In the genomic region with DNA sequence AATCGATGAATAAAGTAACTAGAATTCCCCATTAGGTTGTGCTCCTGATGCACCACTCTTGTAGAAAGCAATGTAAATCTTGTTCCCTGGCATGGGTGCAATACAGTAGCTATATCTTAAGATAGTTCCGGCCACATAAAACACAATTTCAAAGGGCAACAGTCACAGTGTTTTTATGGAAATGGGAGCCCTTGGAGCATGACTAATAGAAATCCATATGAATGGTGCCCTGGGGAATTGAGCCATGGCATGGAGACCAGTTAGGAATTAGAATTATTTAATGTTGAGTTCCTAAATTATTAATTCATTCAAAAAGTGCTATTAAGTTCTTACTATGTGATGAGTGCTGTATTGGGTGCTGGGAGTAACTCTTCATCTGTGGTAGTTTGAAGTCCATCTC, we compare ENCODE assay signal across 32 cellular contexts.
"Had no signal": no experiment of that assay in that cellular context is flagged by ENCODE, and none has a peak within 500 bp of the region (broad histone marks: within the 10 kb centered on the region; RNA-seq: fewer than 3 reads in every experiment).

No MANE protein-coding gene starts in this region.

- H3K27me3 ChIP-seq: breast epithelium, esophagus squamous epithelium, heart left ventricle, left lung, pancreas, uterus had no signal

- H3K27ac ChIP-seq: breast epithelium, epithelial cell of prostate, esophagus squamous epithelium, heart left ventricle, left lung, lower lobe of right lung, pancreas, prostate gland, uterus had no signal

- ATAC-seq: heart left ventricle; left lung; lower lobe of right lung; naive thymus-derived CD8-positive, alpha-beta T cell; pancreas; sciatic nerve; stimulated activated memory B cell treated with anti-CD40 and anti-IgM and Interleukin-4, amounts not matched to agents 10 μg/mL and 1 μg/mL and 100 μg/mL, for 72 hours; stimulated activated naive CD8-positive, alpha-beta T cell treated with anti-CD3 and anti-CD28 coated beads, Interleukin-15, amount 100 ng/mL, for 72 hours had no signal

- H3K4me2 ChIP-seq: smooth muscle cell had no signal

- H3K4me1 ChIP-seq: breast epithelium, esophagus squamous epithelium, heart left ventricle, left lung, lower lobe of right lung, pancreas, prostate gland, uterus had no signal

- H3K36me3 ChIP-seq: breast epithelium, esophagus squamous epithelium, heart left ventricle, left lung, lower lobe of right lung, pancreas, prostate gland, uterus had no signal

- DNase-seq: activated CD4-positive, alpha-beta memory T cell treated with anti-CD3 and anti-CD28 coated beads for 36 hours; activated CD4-positive, alpha-beta T cell treated with anti-CD3 and anti-CD28 coated beads, Interleukin-2, amount 10 ng/mL, durations not matched to agents 24 days and 14 days; activated CD4-positive, CD25-positive, alpha-beta regulatory T cell treated with anti-CD3 and anti-CD28 coated beads, Interleukin-2, amount 50 U/mL, for 72 hours; activated CD8-positive, alpha-beta memory T cell treated with anti-CD3 and anti-CD28 coated beads, Interleukin-2, amount 50 U/mL, for 4 hours; activated gamma-delta T cell; activated naive CD4-positive, alpha-beta T cell treated with anti-CD3 and anti-CD28 coated beads, Interleukin-2, amount 50 U/mL, for 16 hours; activated T-cell treated with anti-CD3 and anti-CD28 coated beads, Interleukin-2, amount 50 U/mL, for 1 hour; dermis blood vessel endothelial cell; effector CD8-positive, alpha-beta T cell; esophagus squamous epithelium; heart left ventricle; kidney glomerular epithelial cell; left lung; lower lobe of right lung; mesenchymal stem cell; naive thymus-derived CD8-positive, alpha-beta T cell; nucleus accumbens; pancreas; retina; stimulated activated CD4-positive, alpha-beta T cell treated with anti-CD3 and anti-CD28 coated beads, Interleukin-1b, Interleukin-23, amount 100 ng/mL, for 48 hours; stimulated activated CD4-positive, alpha-beta T cell treated with anti-CD3 and anti-CD28 coated beads, Interleukin-4, amount 100 ng/mL, for 4 hours; stimulated activated CD8-positive, alpha-beta memory T cell treated with anti-CD3 and anti-CD28 coated beads, Interleukin-4, amount 100 ng/mL, for 48 hours; stimulated activated naive CD8-positive, alpha-beta T cell treated with anti-CD3 and anti-CD28 coated beads, Interleukin-15, amount 100 ng/mL, for 72 hours; substantia nigra; T1000; uterus had no signal

- H3K4me3 ChIP-seq: breast epithelium, esophagus squamous epithelium, heart left ventricle, left lung, lower lobe of right lung, pancreas, prostate gland, smooth muscle cell, uterus had no signal

- H3K9me3 ChIP-seq: breast epithelium, esophagus squamous epithelium, heart left ventricle, left lung, lower lobe of right lung, pancreas, prostate gland, uterus had no signal
